Comparison of ENCODE assay signal across 9 cellular contexts in genomic region chr1:112722601-112723510, GRCh38. TPM values are rescaled to one million over a fixed set of nuclear protein-coding genes. Genes with fewer than 3 reads are reported as not detected.
DNase-seq lines count a peak whose midpoint lies in the region; ATAC-seq, FAIRE-seq and TF ChIP-seq lines count a peak whose summit lies in the region.
"Had no signal": no experiment of that assay in that cellular context is flagged by ENCODE, and none has a peak within 500 bp of the region (broad histone marks: within the 10 kb centered on the region; RNA-seq: fewer than 3 reads in every experiment).

No MANE protein-coding gene starts in this region.

- dilution Hi-C loops in keratinocyte (cut with MboI; ENCODE audit: extremely low pct_ligation_motif_present, low sequenced_read_pairs) = no loop called here

- no peak overlapping the region for H3K27ac ChIP-seq in keratinocyte (ENCODE audit: control insufficient read depth, insufficient read depth, low read length)
- H3K27ac ChIP-seq in SK-N-SH (ENCODE audit: low read depth in 2 of 2, low read length in 1 of 2) = no peak overlapping the region

- no peak for TF ChIP-seq CTCF in keratinocyte (optimal IDR thresholded peaks at IDR 0.05 in 1 of 3, IDR thresholded peaks at IDR 0.05 in 1 of 3, conservative IDR thresholded peaks at IDR 0.05 in 1 of 3; ENCODE audit: extremely low read depth in 1 of 3, insufficient read depth in 2 of 3, low read length in 3 of 3)
- TF ChIP-seq CTCF in SK-N-SH (IDR thresholded peaks at IDR 0.05) = no peak

- no peak for DNase-seq in stimulated activated naive CD8-positive, alpha-beta T cell treated with anti-CD3 and anti-CD28 coated beads, Interleukin-15, Interleukin-2, amounts not matched to agents 100 U/mL and 50 U/mL, for 24 hours
- DNase-seq in activated naive CD4-positive, alpha-beta T cell treated with anti-CD3 and anti-CD28 coated beads, Interleukin-2, amount 50 U/mL, for 16 hours = peak; percentile 32
- DNase-seq in keratinocyte (ENCODE audit: low read depth, low spot score) = no peak
- DNase-seq in activated gamma-delta T cell (lab: John Stamatoyannopoulos, UW) = no peak
- DNase-seq in cerebellar nuclear complex (lab: John Stamatoyannopoulos, UW) = no peak
- DNase-seq in SK-N-SH = no peak

- H3K79me2 ChIP-seq in keratinocyte (ENCODE audit: control insufficient read depth, insufficient read depth, low read length) = no peaks in the 10 kb centered on the region
- no peaks in the 10 kb centered on the region for H3K79me2 ChIP-seq in SK-N-SH (ENCODE audit: insufficient read depth)

- H3K36me3 Mint-ChIP-seq in stimulated activated naive CD8-positive, alpha-beta T cell treated with anti-CD3 and anti-CD28 coated beads, Interleukin-15, Interleukin-2, amounts not matched to agents 100 ng/mL and 50 ng/mL, for 24 hours (ENCODE audit: low read depth) = no peaks in the 10 kb centered on the region

- peak overlapping the region; percentile 43 for H3K27ac Mint-ChIP-seq in stimulated activated naive CD8-positive, alpha-beta T cell treated with anti-CD3 and anti-CD28 coated beads, Interleukin-15, Interleukin-2, amounts not matched to agents 100 ng/mL and 50 ng/mL, for 24 hours

- H3K4me3 ChIP-seq in keratinocyte (ENCODE audit: control insufficient read depth in 2 of 3, extremely low read depth in 1 of 3, insufficient read depth in 2 of 3, low read depth in 1 of 3, low read length in 3 of 3) (no peak overlapping the region), SK-N-SH (ENCODE audit: low read depth in 2 of 2, low read length in 1 of 2) (no peak overlapping the region)

- CTCF ChIA-PET in SK-N-SH (lab: Yijun Ruan, JAX) = interaction anchor here (1.4 to 11.8 kb wide), 4 partner anchors 11 to 350 kb away, joined by 4 to 754 read pairs (median 12); partner anchors contain the start of gene LRIG2

- H3K4me1 ChIP-seq in keratinocyte (ENCODE audit: control insufficient read depth, extremely low read depth, insufficient read depth, low read length) (peaks cover 18% of the 10 kb centered on the region), SK-N-SH (ENCODE audit: control insufficient read depth in 1 of 2, insufficient read depth in 2 of 2, low read depth in 1 of 2, low read length in 1 of 2) (peaks cover 0 to 5% of the 10 kb centered on the region in 2 experiments; a peak in 1 of 4 replicates)

- FAIRE-seq in keratinocyte (lab: Jason Lieb, UNC) = no peak
- FAIRE-seq: colon had no signal

- H3K9me1 ChIP-seq in keratinocyte (ENCODE audit: control insufficient read depth, extremely low read depth, insufficient read depth, low read length) = peaks cover 2% of the 10 kb centered on the region

- H3K4me3 Mint-ChIP-seq in stimulated activated naive CD8-positive, alpha-beta T cell treated with anti-CD3 and anti-CD28 coated beads, Interleukin-15, Interleukin-2, amounts not matched to agents 100 ng/mL and 50 ng/mL, for 24 hours = peak overlapping the region; percentile 41

- peak overlapping the region; percentile 46 for H3K4me2 ChIP-seq in keratinocyte (ENCODE audit: control insufficient read depth, extremely low read depth, insufficient read depth, low read depth, low read length)
- H3K4me2 ChIP-seq in SK-N-SH = no peak overlapping the region

- ATAC-seq in stimulated activated naive CD8-positive, alpha-beta T cell treated with anti-CD3 and anti-CD28 coated beads, Interleukin-15, Interleukin-2, amounts not matched to agents 100 U/mL and 50 U/mL, for 24 hours = no peak
- no peak for ATAC-seq in HG03565 (IDR thresholded peaks at IDR 0.05; ENCODE audit: unreplicated experiment)

- no peaks in the 10 kb centered on the region for H3K9me3 ChIP-seq in keratinocyte (ENCODE audit: control insufficient read depth, low read depth, low read length)
- no peaks in the 10 kb centered on the region for H3K9me3 ChIP-seq in SK-N-SH

- TF ChIP-seq RAD21 in SK-N-SH (IDR thresholded peaks at IDR 0.05; ENCODE audit: low read length) = no peak

- 79% methylated on average over 9 of the region's 35 CpGs for WGBS in SK-N-SH (ENCODE audit: low lambda C conversion rate)

- peak overlapping the region; percentile 7 for H3K9ac ChIP-seq in keratinocyte (ENCODE audit: control insufficient read depth, extremely low read depth, insufficient read depth, low read length)
- no peak overlapping the region for H3K9ac ChIP-seq in SK-N-SH

- no peaks in the 10 kb centered on the region for H3K27me3 ChIP-seq in keratinocyte (ENCODE audit: control insufficient read depth, extremely low read depth, insufficient read depth, low read length)
- H3K27me3 ChIP-seq in SK-N-SH (ENCODE audit: insufficient read depth) = no peaks in the 10 kb centered on the region

- no peak for TF ChIP-seq EP300 in SK-N-SH (IDR thresholded peaks at IDR 0.05; ENCODE audit: borderline replicate concordance in 1 of 2, low read depth in 1 of 2, low read length in 1 of 2)

- H3K4me1 Mint-ChIP-seq in stimulated activated naive CD8-positive, alpha-beta T cell treated with anti-CD3 and anti-CD28 coated beads, Interleukin-15, Interleukin-2, amounts not matched to agents 100 ng/mL and 50 ng/mL, for 24 hours (ENCODE audit: low read depth) = peaks cover 16% of the 10 kb centered on the region

- H3F3A ChIP-seq in SK-N-SH (replicated peaks; ENCODE audit: insufficient read depth) = no peaks in the 10 kb centered on the region

- no peaks in the 10 kb centered on the region for H3K9me3 Mint-ChIP-seq in stimulated activated naive CD8-positive, alpha-beta T cell treated with anti-CD3 and anti-CD28 coated beads, Interleukin-15, Interleukin-2, amounts not matched to agents 100 ng/mL and 50 ng/mL, for 24 hours

- H2AFZ ChIP-seq in keratinocyte (ENCODE audit: control insufficient read depth, low read length) (peak overlapping the region; percentile 81), SK-N-SH (ENCODE audit: low read depth) (no peak overlapping the region)

- peaks cover 24% of the 10 kb centered on the region for H3K27me3 Mint-ChIP-seq in stimulated activated naive CD8-positive, alpha-beta T cell treated with anti-CD3 and anti-CD28 coated beads, Interleukin-15, Interleukin-2, amounts not matched to agents 100 ng/mL and 50 ng/mL, for 24 hours

- no peaks in the 10 kb centered on the region for H3K36me3 ChIP-seq in keratinocyte (ENCODE audit: control insufficient read depth in 2 of 2, extremely low read depth in 1 of 2, insufficient read depth in 2 of 2, low read length in 2 of 2)
- no peaks in the 10 kb centered on the region for H3K36me3 ChIP-seq in SK-N-SH (replicated peaks in 1 of 2; ENCODE audit: control insufficient read depth in 1 of 2, insufficient read depth in 2 of 2, low read length in 1 of 2)

- H3K9me2 ChIP-seq in SK-N-SH = no peaks in the 10 kb centered on the region

- POLR2A ChIA-PET in SK-N-SH (lab: Yijun Ruan, JAX) = interaction anchor here (0.6 to 0.7 kb wide), 2 partner anchors 23 to 344 kb away, joined by 3 to 6 read pairs; no protein-coding TSS in a partner anchor

- H4K20me1 ChIP-seq in keratinocyte (ENCODE audit: control insufficient read depth, extremely low read depth, insufficient read depth, low read length) (no peaks in the 10 kb centered on the region), SK-N-SH (ENCODE audit: insufficient read depth) (no peaks in the 10 kb centered on the region)

TF ChIP-seq in SK-N-SH, 30 proteins besides CTCF, POLR2A, EP300 and RAD21 (continues in another document):
- TF ChIP-seq NFIC (IDR thresholded peaks at IDR 0.05; ENCODE audit: borderline replicate concordance) = no peak
- no peak for TF ChIP-seq MAX (IDR thresholded peaks at IDR 0.05; ENCODE audit: low read depth)
- no peak for TF ChIP-seq GABPA (IDR thresholded peaks at IDR 0.05; ENCODE audit: low read depth)
- no peak for TF ChIP-seq TCF12 (IDR thresholded peaks at IDR 0.05)

RNA-seq across cellular contexts. Expression of gene PPM1J, which starts 7.7 kb away (rescaled TPM):
- polyA plus RNA-seq in keratinocyte (7.7 to 14.2 TPM (median 7.7 TPM) in 3 replicates), SK-N-SH (2012; rRNA removed) (5.3 and 6.7 TPM in 2 replicates)
- polyA plus RNA-seq in keratinocyte (2011; ENCODE audit: low read depth) = 1.3 TPM
- polyA plus RNA-seq in keratinocyte (2011; cell fraction: cytosol; rRNA removed) = 5.5 and 8.3 TPM in 2 replicates
- 32.6 and 41.3 TPM in 2 replicates for polyA plus RNA-seq in keratinocyte (2011; cell fraction: nucleus; rRNA removed)
- 7.1 and 7.8 TPM in 2 replicates for polyA plus RNA-seq in keratinocyte (2012; ENCODE audit: low replicate concordance)
- 4.0 to 7.7 TPM (median 6.9 TPM) in 3 replicates for polyA minus RNA-seq in keratinocyte
- 6.9 TPM for polyA minus RNA-seq in keratinocyte (2011; cell fraction: cytosol; rRNA and poly(A)+ RNA removed)
- 3.6 and 3.9 TPM in 2 replicates for polyA minus RNA-seq in keratinocyte (2011; cell fraction: nucleus; rRNA and poly(A)+ RNA removed)
- polyA plus RNA-seq in SK-N-SH (2012; cell fraction: cytosol; rRNA removed) = 2.7 and 3.7 TPM in 2 replicates
- 21.9 and 22.0 TPM in 2 replicates for polyA plus RNA-seq in SK-N-SH (2012; cell fraction: nucleus; rRNA removed)

RNA-seq across cellular contexts. Expression of gene RHOC, which starts 15.9 kb away (rescaled TPM):
- 639 to 942 TPM (median 813 TPM) in 3 replicates for polyA plus RNA-seq in keratinocyte
- 318 TPM for polyA plus RNA-seq in keratinocyte (2011; ENCODE audit: low read depth)
- polyA plus RNA-seq in keratinocyte (2011; cell fraction: cytosol; rRNA removed) = 729 and 994 TPM in 2 replicates
- polyA plus RNA-seq in keratinocyte (2011; cell fraction: nucleus; rRNA removed) = 447 and 491 TPM in 2 replicates
- 415 and 728 TPM in 2 replicates for polyA plus RNA-seq in keratinocyte (2012; ENCODE audit: low replicate concordance)
- polyA minus RNA-seq in keratinocyte = 503 to 721 TPM (median 560 TPM) in 3 replicates
- polyA minus RNA-seq in keratinocyte (2011; cell fraction: cytosol; rRNA and poly(A)+ RNA removed) = 621 TPM
- polyA minus RNA-seq in keratinocyte (2011; cell fraction: nucleus; rRNA and poly(A)+ RNA removed) = 137 and 149 TPM in 2 replicates
- polyA plus RNA-seq in SK-N-SH (2012; rRNA removed) = 961 and 1,028 TPM in 2 replicates
- polyA plus RNA-seq in SK-N-SH (2012; cell fraction: cytosol; rRNA removed) = 761 and 772 TPM in 2 replicates
- 538 and 661 TPM in 2 replicates for polyA plus RNA-seq in SK-N-SH (2012; cell fraction: nucleus; rRNA removed)

RNA-seq across cellular contexts. Expression of gene MOV10, which starts 48.4 kb away (rescaled TPM):
- 28.6 to 39.2 TPM (median 30.6 TPM) in 3 replicates for polyA plus RNA-seq in keratinocyte
- polyA plus RNA-seq in keratinocyte (2011; ENCODE audit: low read depth) = 36.0 TPM
- 20.5 and 26.0 TPM in 2 replicates for polyA plus RNA-seq in keratinocyte (2011; cell fraction: cytosol; rRNA removed)
- polyA plus RNA-seq in keratinocyte (2011; cell fraction: nucleus; rRNA removed) = 86.0 and 114 TPM in 2 replicates
- polyA plus RNA-seq in keratinocyte (2012; ENCODE audit: low replicate concordance) = 35.4 and 47.6 TPM in 2 replicates
- 37.8 to 59.4 TPM (median 52.1 TPM) in 3 replicates for polyA minus RNA-seq in keratinocyte
- polyA minus RNA-seq in keratinocyte (2011; cell fraction: cytosol; rRNA and poly(A)+ RNA removed) = 49.7 TPM
- 53.8 and 55.9 TPM in 2 replicates for polyA minus RNA-seq in keratinocyte (2011; cell fraction: nucleus; rRNA and poly(A)+ RNA removed)
- polyA plus RNA-seq in SK-N-SH (2012; rRNA removed) = 81.0 and 87.4 TPM in 2 replicates
- 25.9 and 38.1 TPM in 2 replicates for polyA plus RNA-seq in SK-N-SH (2012; cell fraction: cytosol; rRNA removed)
- 325 and 510 TPM in 2 replicates for polyA plus RNA-seq in SK-N-SH (2012; cell fraction: nucleus; rRNA removed)
